ENCODE assay signal across 18 cellular contexts in genomic region chr13:20472531-20472930, GRCh38. TPM values are rescaled to one million over a fixed set of nuclear protein-coding genes. Genes with fewer than 3 reads are reported as not detected.
A peak's percentile ranks its signal among the peaks of the same experiment; 100 is the strongest.
DNase-seq lines count a peak whose midpoint lies in the region; ATAC-seq and TF ChIP-seq lines count a peak whose summit lies in the region.
"Had no signal": no experiment of that assay in that cellular context is flagged by ENCODE, and none has a peak within 500 bp of the region (broad histone marks: within the 10 kb centered on the region; RNA-seq: fewer than 3 reads in every experiment).

No MANE protein-coding gene starts in this region.

- H3K4me3 ChIP-seq in CD4-positive, CD25-positive, alpha-beta regulatory T cell (ENCODE audit: low read depth, low read length): no peak overlapping the region
- H3K4me3 ChIP-seq in IMR-90 (ENCODE audit: insufficient read depth, low read depth, low read length): no peak overlapping the region
- no peak overlapping the region for H3K4me3 ChIP-seq in GM23248
- H3K4me3 ChIP-seq: GM12878 had no signal

- no TSS peak for BruUV-seq in IMR-90 (replicated peaks; lab: Mats Ljungman, UMichigan)

- no peaks in the 10 kb centered on the region for H3K9me3 Mint-ChIP-seq in CD4-positive, CD25-positive, alpha-beta regulatory T cell
- H3K9me3 Mint-ChIP-seq in naive B cell: peaks cover 0 to 4% (median 0%) of the 10 kb centered on the region in 7 donors

- H3K79me2 ChIP-seq in GM23248 (ENCODE audit: insufficient read depth): no peaks in the 10 kb centered on the region

- H2AK5ac ChIP-seq in IMR-90 (ENCODE audit: low read depth, low read length): peak overlapping the region; percentile 9; the same call in 1 of the 2 replicates

- POLR2A ChIA-PET in IMR-90 (lab: Charles Lee; ENCODE audit: unreplicated experiment): interaction anchor here (0.5 kb wide), 1 partner anchor 18 kb away, joined by 3 read pairs; no protein-coding TSS in a partner anchor

- no peak for TF ChIP-seq RAD21 in IMR-90 (IDR thresholded peaks at IDR 0.05; ENCODE audit: low read length)

- WGBS in IMR-90 (ENCODE audit: extremely low coverage in 2 of 2, insufficient read length in 1 of 2), 2 experiments: 57% methylated on average over 1 of the region's 8 CpGs; no CpG with 5 or more reads in 1 of the 2 experiments
- 98% methylated on average over 8 of the region's 8 CpGs for WGBS in GM23248 (ENCODE audit: low coverage in 1 of 2, low lambda C conversion rate in 2 of 2, missing lambda C conversion rate in 2 of 2), 2 experiments

- intact Hi-C loops in IMR-90 (cut with micrococcal nuclease): no loop called here
- intact Hi-C loops in Right ventricle myocardium superior (cut with DNase I): no loop called here

- H4K20me1 ChIP-seq in IMR-90 (ENCODE audit: insufficient read depth, low read length) (no peaks in the 10 kb centered on the region), GM23248 (ENCODE audit: insufficient read depth) (no peaks in the 10 kb centered on the region)

- H4K91ac ChIP-seq in IMR-90 (ENCODE audit: insufficient read depth, low read depth, low read length): 0 out of 2 replicates have a peak overlapping the region, but pooled peaks have one; percentile 21

- H3F3A ChIP-seq in GM23248 (ENCODE audit: insufficient read depth): no peaks in the 10 kb centered on the region

- 0 out of 2 replicates have a peak overlapping the region, but pooled peaks have one; percentile 69 for H2BK20ac ChIP-seq in IMR-90 (ENCODE audit: low read depth, low read length)

- no peak overlapping the region for H4K8ac ChIP-seq in IMR-90 (ENCODE audit: low read depth in 2 of 2, low read length in 2 of 2)

- H3K14ac ChIP-seq in IMR-90 (replicated peaks; ENCODE audit: low read depth, low read length): no peak overlapping the region

- H3K23ac ChIP-seq in IMR-90 (ENCODE audit: low read depth, low read length): no peak overlapping the region

- H3K9ac ChIP-seq in IMR-90 (ENCODE audit: low read depth, low read length) (no peak overlapping the region), GM23248 (no peak overlapping the region)

- in situ Hi-C loops in IMR-90 (cut with MboI; ENCODE audit: low sequenced_read_pairs) (no loop called here), GM23248 (cut with MboI) (no loop called here)

- H2BK5ac ChIP-seq in IMR-90 (ENCODE audit: low read depth, low read length, poor library complexity, severe bottlenecking): no peak overlapping the region

- no peaks in the 10 kb centered on the region for H3K27me3 Mint-ChIP-seq in CD4-positive, CD25-positive, alpha-beta regulatory T cell
- no peaks in the 10 kb centered on the region for H3K27me3 Mint-ChIP-seq in naive B cell

- H3K79me1 ChIP-seq in IMR-90 (ENCODE audit: low read depth in 1 of 2, low read length in 2 of 2): no peaks in the 10 kb centered on the region

- ATAC-seq in CD4-positive, CD25-positive, alpha-beta regulatory T cell (ENCODE audit: low read depth in 2 of 2): no peak
- ATAC-seq in IMR-90 (ENCODE audit: low read depth): no peak
- no peak for ATAC-seq in naive B cell (ENCODE audit: low read depth in 2 of 2)
- no peak for ATAC-seq in Right ventricle myocardium superior (ENCODE audit: poor library complexity)
- ATAC-seq: GM12878, Right ventricle myocardium inferior had no signal

- no peaks in the 10 kb centered on the region for H3K36me3 ChIP-seq in CD4-positive, CD25-positive, alpha-beta regulatory T cell (ENCODE audit: control insufficient read depth, insufficient read depth, low read length)
- H3K36me3 ChIP-seq in IMR-90 (ENCODE audit: control insufficient read depth, insufficient read depth, low read length) (no peaks in the 10 kb centered on the region), GM23248 (ENCODE audit: low read depth) (no peaks in the 10 kb centered on the region)

- H3K9me1 ChIP-seq in IMR-90 (ENCODE audit: insufficient read depth, low read length): no peaks in the 10 kb centered on the region

- CTCF ChIA-PET in IMR-90 (lab: Yijun Ruan, JAX): interaction anchor here (1.1 to 1.7 kb wide), 3 partner anchors 20 to 278 kb away, joined by 3 to 5 read pairs (median 4); no protein-coding TSS in a partner anchor

- H3K4me3 Mint-ChIP-seq in CD4-positive, CD25-positive, alpha-beta regulatory T cell: peak overlapping the region in 1 of 4 donors; percentile 11
- H3K4me3 Mint-ChIP-seq in naive B cell: peak overlapping the region in 1 of 8 donors; percentile 45

- peaks cover 5 to 49% (median 35%) of the 10 kb centered on the region in 4 donors for H3K4me1 Mint-ChIP-seq in CD4-positive, CD25-positive, alpha-beta regulatory T cell
- H3K4me1 Mint-ChIP-seq in naive B cell: peaks cover 15 to 56% (median 35%) of the 10 kb centered on the region in 3 donors

- TF ChIP-seq CTCF in IMR-90 (conservative IDR thresholded peaks at IDR 0.05; ENCODE audit: low read depth, low read length): no peak

- H2AFZ ChIP-seq in IMR-90 (replicated peaks; ENCODE audit: low read length, poor library complexity) (peak overlapping the region; percentile 63), GM23248 (no peak overlapping the region)

- H3K36me3 Mint-ChIP-seq in CD4-positive, CD25-positive, alpha-beta regulatory T cell: peaks cover 12% of the 10 kb centered on the region
- H3K36me3 Mint-ChIP-seq in naive B cell: no peaks in the 10 kb centered on the region

- H3K4ac ChIP-seq in IMR-90 (ENCODE audit: low read depth, low read length): peak overlapping the region; percentile 69

- H3K9me3 ChIP-seq in CD4-positive, CD25-positive, alpha-beta regulatory T cell (ENCODE audit: control insufficient read depth in 2 of 2, low read length in 2 of 2): no peaks in the 10 kb centered on the region
- no peaks in the 10 kb centered on the region for H3K9me3 ChIP-seq in IMR-90 (ENCODE audit: control insufficient read depth, insufficient read depth, low read length)
- no peaks in the 10 kb centered on the region for H3K9me3 ChIP-seq in GM23248 (ENCODE audit: low read depth)

- TF ChIP-seq POLR2A in IMR-90 (IDR thresholded peaks at IDR 0.05; ENCODE audit: low read depth, low read length): no peak

- H3K18ac ChIP-seq in IMR-90 (ENCODE audit: low read depth, low read length): no peak overlapping the region; the same call in 1 of the 2 replicates

- DNase-seq in CD4-positive, CD25-positive, alpha-beta regulatory T cell: no peak
- DNase-seq in IMR-90: no peak
- no peak for DNase-seq in naive B cell
- no peak for DNase-seq in substantia nigra (lab: John Stamatoyannopoulos, UW)
- no peak for DNase-seq in Right ventricle myocardium superior
- no peak for DNase-seq in GM23248
- no peak for DNase-seq in activated gamma-delta T cell (lab: John Stamatoyannopoulos, UW)
- DNase-seq: ACHN, DND-41, Kasumi-1, NCI-H1694, NCI-H2081, NCI-H2171, NCI-H524 treated with DMSO at 0.1 percent for 48 hours, NCI-H82 had no signal

- H3K4me1 ChIP-seq in CD4-positive, CD25-positive, alpha-beta regulatory T cell (ENCODE audit: control insufficient read depth, insufficient read depth, low read length, poor library complexity, severe bottlenecking): peaks cover 31% of the 10 kb centered on the region
- H3K4me1 ChIP-seq in IMR-90 (ENCODE audit: control insufficient read depth, insufficient read depth, low read length): peaks cover 2% of the 10 kb centered on the region; the same call in 1 of the 2 replicates
- H3K4me1 ChIP-seq in GM23248 (ENCODE audit: insufficient read depth): no peaks in the 10 kb centered on the region

- no peak overlapping the region for H3K4me2 ChIP-seq in IMR-90 (ENCODE audit: low read depth, low read length)
- H3K4me2 ChIP-seq in GM23248 (ENCODE audit: unreplicated experiment): no peak overlapping the region

- no peak overlapping the region for H2BK15ac ChIP-seq in IMR-90 (ENCODE audit: low read depth, low read length)

- H4K5ac ChIP-seq in IMR-90 (ENCODE audit: low read depth, low read length): no peak overlapping the region

- peak overlapping the region; percentile 43; the same call in 1 of the 2 replicates for H2BK120ac ChIP-seq in IMR-90 (ENCODE audit: low read depth, low read length)

- no peak overlapping the region for H3K27ac ChIP-seq in CD4-positive, CD25-positive, alpha-beta regulatory T cell (ENCODE audit: insufficient read depth, low read length, poor library complexity, severe bottlenecking)
- H3K27ac ChIP-seq in IMR-90 (ENCODE audit: insufficient read depth, low read length): no peak overlapping the region
- H3K27ac ChIP-seq in substantia nigra (ENCODE audit: low read depth, low read length, poor library complexity, severe bottlenecking): peak overlapping the region; percentile 39
- H3K27ac ChIP-seq in GM23248: no peak overlapping the region

- dilution Hi-C loops in IMR-90 (cut with HindIII; ENCODE audit: low sequenced_read_pairs, unreplicated experiment): no loop called here

- H2AK9ac ChIP-seq in IMR-90 (replicated peaks; ENCODE audit: low read depth, low read length, poor library complexity): peak overlapping the region; percentile 30

- no peak overlapping the region for H3K56ac ChIP-seq in IMR-90 (ENCODE audit: extremely low read depth, insufficient read depth, low read length)

- H3K27ac Mint-ChIP-seq in CD4-positive, CD25-positive, alpha-beta regulatory T cell: peak overlapping the region; percentile 63 to 99 (median 99)
- H3K27ac Mint-ChIP-seq in naive B cell: peak overlapping the region; percentile 81 to 93 (median 86)

- no peaks in the 10 kb centered on the region for H3K9me2 ChIP-seq in GM23248 (ENCODE audit: insufficient read depth)

- H3K27me3 ChIP-seq in CD4-positive, CD25-positive, alpha-beta regulatory T cell (ENCODE audit: control insufficient read depth, insufficient read depth, low read length): no peaks in the 10 kb centered on the region
- H3K27me3 ChIP-seq in IMR-90 (ENCODE audit: control insufficient read depth, insufficient read depth, low read length) (no peaks in the 10 kb centered on the region), GM23248 (replicated peaks; ENCODE audit: insufficient read depth) (no peaks in the 10 kb centered on the region)

TF ChIP-seq in IMR-90, 13 proteins besides CTCF, POLR2A, EP300 and RAD21 (continues in another document):
- TF ChIP-seq MAFK (IDR thresholded peaks at IDR 0.05; ENCODE audit: low read depth, low read length): no peak
- TF ChIP-seq CEBPB (IDR thresholded peaks at IDR 0.05; ENCODE audit: low read depth, low read length): no peak
- no peak for TF ChIP-seq MXI1 (IDR thresholded peaks at IDR 0.05; ENCODE audit: borderline replicate concordance, low read depth, low read length)
- no peak for TF ChIP-seq SMC3 (IDR thresholded peaks at IDR 0.05; ENCODE audit: low read depth, low read length)
- TF ChIP-seq MAZ (IDR thresholded peaks at IDR 0.05; ENCODE audit: borderline replicate concordance, low read depth, low read length): no peak

RNA-seq across cellular contexts. Expression of gene CRYL1, which starts 53.1 kb away (rescaled TPM):
- total RNA-seq in CD4-positive, CD25-positive, alpha-beta regulatory T cell: 16.2 TPM
- polyA plus RNA-seq in CD4-positive, CD25-positive, alpha-beta regulatory T cell: 10 to 100 TPM; 45.8 to 55.0 (median 53.7) TPM
- total RNA-seq in IMR-90 (2012; rRNA removed): 10.6 and 11.7 TPM in 2 replicates
- polyA plus RNA-seq in IMR-90 (2012; rRNA removed): 16.4 TPM in 2 replicates
- polyA plus RNA-seq in IMR-90 (2012; cell fraction: cytosol; rRNA removed): 14.6 and 17.3 TPM in 2 replicates
- polyA plus RNA-seq in IMR-90 (2012; cell fraction: nucleus; rRNA removed; ENCODE audit: low replicate concordance): 6.1 and 9.9 TPM in 2 replicates
- 10 to 100 TPM; 18.4 to 35.4 (median 25.8) TPM for polyA plus RNA-seq in naive B cell (ENCODE audit: low read depth in 6 of 6)
- total RNA-seq in Right ventricle myocardium superior: 18.0 TPM
- total RNA-seq in GM23248 (2014; rRNA removed; shearing (Covaris generic)): 6.7 and 11.3 TPM in 2 replicates
- 15.5 and 16.1 TPM in 2 replicates for polyA plus RNA-seq in GM23248 (2016; fragmentation: Nextera tagmentation; extraction: Ambion mirVana)
- total RNA-seq: OCI-LY7 had no signal
